Comparison of ENCODE assay signal across 11 cellular contexts in the genomic region with DNA sequence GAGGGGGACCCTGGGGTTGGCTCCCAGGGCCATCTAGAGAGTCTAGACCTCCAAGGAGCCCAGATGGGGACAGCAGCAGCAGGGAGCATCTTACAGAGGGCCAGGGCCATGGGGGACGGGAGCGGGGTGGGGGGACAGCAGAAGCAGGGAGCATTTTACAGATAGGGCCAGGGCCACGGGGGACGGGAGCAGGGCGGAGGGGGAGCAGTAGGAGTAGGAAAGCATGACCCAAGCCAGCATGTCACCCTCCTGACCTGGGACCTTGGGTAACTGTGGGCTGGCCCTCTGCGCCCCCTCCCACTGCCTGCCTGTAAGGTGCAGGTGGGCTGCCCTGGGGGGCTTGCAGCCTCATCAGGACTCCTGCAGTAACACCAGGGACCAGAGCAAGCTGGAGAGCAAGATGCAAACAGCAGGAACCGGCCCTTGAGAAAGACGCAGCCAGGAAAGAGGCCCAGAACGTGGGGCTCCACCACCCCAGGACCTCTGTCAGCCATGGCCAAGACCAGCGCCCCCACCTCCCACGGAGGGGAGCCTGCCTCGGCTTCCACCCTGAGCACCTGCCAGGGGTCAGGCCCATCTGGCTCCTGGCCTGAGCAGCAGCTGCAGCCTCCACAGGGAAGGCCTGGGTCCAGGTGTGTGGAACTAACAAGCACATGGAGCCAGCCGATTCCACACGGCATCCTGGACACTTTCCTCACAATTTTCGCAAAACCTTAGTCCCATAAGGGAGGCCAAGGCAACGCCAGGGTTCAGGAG. TPM values are rescaled to one million over a fixed set of nuclear protein-coding genes. Genes with fewer than 3 reads are reported as not detected.
DNase-seq lines count a peak whose midpoint lies in the region; ATAC-seq, FAIRE-seq and TF ChIP-seq lines count a peak whose summit lies in the region.
"Had no signal": no experiment of that assay in that cellular context is flagged by ENCODE, and none has a peak within 500 bp of the region (broad histone marks: within the 10 kb centered on the region; RNA-seq: fewer than 3 reads in every experiment).

No MANE protein-coding gene starts in this region.

- BruUV-seq in PC-9 (replicated peaks; lab: Mats Ljungman, UMichigan): no TSS peak
- no TSS peak for BruUV-seq in endothelial cell of umbilical vein (replicated peaks; lab: Mats Ljungman, UMichigan)

- H3K4me2 ChIP-seq in PC-9: peak overlapping the region; percentile 95
- H3K4me2 ChIP-seq in endothelial cell of umbilical vein (ENCODE audit: insufficient read depth, low read length): peak overlapping the region; percentile 92

- H3K27me3 ChIP-seq in PC-9 (ENCODE audit: insufficient read depth, low read depth): no peaks in the 10 kb centered on the region
- no peaks in the 10 kb centered on the region for H3K27me3 ChIP-seq in endothelial cell of umbilical vein (ENCODE audit: control insufficient read depth in 2 of 2, insufficient read depth in 2 of 2, low read length in 2 of 2)

- intact Hi-C loops in PC-9 (cut with micrococcal nuclease; ENCODE audit: unreplicated experiment): loop anchor here (10.0 kb wide), 1 partner anchor 248 kb away; the partner anchor contains the start of gene ECI1
- intact Hi-C loops in endothelial cell of umbilical vein (cut with micrococcal nuclease): no loop called here

- H3K4me1 ChIP-seq in PC-9 (replicated peaks; ENCODE audit: insufficient read depth): peaks cover 19% of the 10 kb centered on the region
- peaks cover 48% of the 10 kb centered on the region for H3K4me1 ChIP-seq in endothelial cell of umbilical vein (ENCODE audit: control insufficient read depth, extremely low read depth, insufficient read depth, low read length)

- TF ChIP-seq CTCF in PC-9 (conservative IDR thresholded peaks at IDR 0.05) (no peak), endothelial cell of umbilical vein (IDR thresholded peaks at IDR 0.05; ENCODE audit: extremely low read depth in 1 of 2, insufficient read depth in 1 of 2, low read depth in 1 of 2, low read length in 2 of 2) (no peak)

- peaks cover 17% of the 10 kb centered on the region; the same call in 1 of the 2 replicates for H3F3A ChIP-seq in PC-9 (ENCODE audit: insufficient read depth, low read depth)

- H4K20me1 ChIP-seq in PC-9 (ENCODE audit: insufficient read depth) (peaks cover 49% of the 10 kb centered on the region), endothelial cell of umbilical vein (replicated peaks; ENCODE audit: control insufficient read depth, extremely low read depth, insufficient read depth, low read length) (no peaks in the 10 kb centered on the region)

- dilution Hi-C loops in endothelial cell of umbilical vein (cut with MboI; ENCODE audit: extremely low pct_ligation_motif_present, low sequenced_read_pairs): no loop called here

- H3K9me3 ChIP-seq in PC-9 (ENCODE audit: insufficient read depth, low read depth) (no peaks in the 10 kb centered on the region), endothelial cell of umbilical vein (replicated peaks; ENCODE audit: control insufficient read depth, insufficient read depth, low read length) (no peaks in the 10 kb centered on the region)

- FAIRE-seq in endothelial cell of umbilical vein (lab: Jason Lieb, UNC): no peak

- H3K9me1 ChIP-seq in endothelial cell of umbilical vein (replicated peaks; ENCODE audit: control insufficient read depth, extremely low read depth, insufficient read depth, low read length): no peaks in the 10 kb centered on the region

- H3K27ac ChIP-seq in PC-9 (peak overlapping the region; percentile 13; the same call in 1 of the 2 replicates), endothelial cell of umbilical vein (ENCODE audit: insufficient read depth, low read depth, low read length) (peak overlapping the region; percentile 82)

- POLR2A ChIA-PET in PC-9 (lab: Charles Lee; ENCODE audit: unreplicated experiment) (interaction anchor here (0.5 to 0.6 kb wide), 2 partner anchors 23 to 42 kb away, joined by 3 to 4 read pairs; no protein-coding TSS in a partner anchor), endothelial cell of umbilical vein (lab: Charles Lee) (interaction anchor here (0.6 to 1.0 kb wide), 2 partner anchors 139 to 148 kb away, joined by 3 read pairs; partner anchors contain the start of gene TRAF7)

- peaks cover 72% of the 10 kb centered on the region for H3K79me2 ChIP-seq in PC-9 (ENCODE audit: low read depth)
- peaks cover 69% of the 10 kb centered on the region for H3K79me2 ChIP-seq in endothelial cell of umbilical vein (ENCODE audit: control insufficient read depth, insufficient read depth, low read length)

- ATAC-seq in GM21717 (IDR thresholded peaks at IDR 0.05; ENCODE audit: unreplicated experiment) (no peak), GM21381 (IDR thresholded peaks at IDR 0.05; ENCODE audit: unreplicated experiment) (no peak)

- DNase-seq in DMS 273 (lab: John Stamatoyannopoulos, UW; ENCODE audit: unreplicated experiment) (peak; percentile 57), DMS 273 treated with DMSO at 0.1 percent for 48 hours (lab: John Stamatoyannopoulos, UW) (no peak), PC-9 (no peak), endothelial cell of umbilical vein (ENCODE audit: low read depth, low spot score) (no peak), skeletal muscle cell (ENCODE audit: low read depth) (no peak), DMS114 treated with DMSO at 0.1 percent for 48 hours (lab: John Stamatoyannopoulos, UW; ENCODE audit: unreplicated experiment) (no peak)
- DNase-seq: 8988T; effector CD8-positive, alpha-beta T cell had no signal

- peak overlapping the region; percentile 88; the same call in 1 of the 2 replicates for H3K4me3 ChIP-seq in PC-9
- H3K4me3 ChIP-seq in endothelial cell of umbilical vein (replicated peaks in 1 of 3; ENCODE audit: insufficient read depth in 1 of 3, low read depth in 1 of 3, low read length in 3 of 3): peak overlapping the region in 2 of 3 experiments; percentile 0 to 71
- peak overlapping the region; percentile 73 for H3K4me3 ChIP-seq in skeletal muscle cell (ENCODE audit: low read depth, low read length)

- H2AFZ ChIP-seq in PC-9 (no peak overlapping the region), endothelial cell of umbilical vein (ENCODE audit: low read depth, low read length) (no peak overlapping the region)

- H3K9ac ChIP-seq in endothelial cell of umbilical vein (replicated peaks; ENCODE audit: extremely low read depth, insufficient read depth, low read length): peak overlapping the region; percentile 43

- no peaks in the 10 kb centered on the region for H3K9me2 ChIP-seq in PC-9 (ENCODE audit: insufficient read depth)

- 0 out of 2 replicates have a peak, but pooled peaks cover 5% of the 10 kb centered on the region for H3K36me3 ChIP-seq in PC-9 (ENCODE audit: low read depth)
- peaks cover 0 to 11% of the 10 kb centered on the region in 2 experiments for H3K36me3 ChIP-seq in endothelial cell of umbilical vein (ENCODE audit: control insufficient read depth in 2 of 2, extremely low read depth in 1 of 2, insufficient read depth in 2 of 2, low read length in 2 of 2)

- CTCF ChIA-PET in PC-9 (lab: Charles Lee): interaction anchor here (1.0 kb wide), 1 partner anchor 133 kb away, joined by 3 read pairs; no protein-coding TSS in a partner anchor
- CTCF ChIA-PET in endothelial cell of umbilical vein (lab: Charles Lee): interaction anchor here (0.8 to 2.7 kb wide), 8 partner anchors 9 to 148 kb away, joined by 3 to 28 read pairs (median 4); partner anchors contain the start of gene TRAF7

- peak; percentile 24 for TF ChIP-seq POLR2A in endothelial cell of umbilical vein (IDR thresholded peaks at IDR 0.05; ENCODE audit: low read depth, low read length)

RNA-seq across cellular contexts. Expression of gene ZNF598, which starts 2.4 kb away (rescaled TPM):
- total RNA-seq in PC-9 (2021): 68.4 and 72.5 TPM in 2 replicates
- total RNA-seq in endothelial cell of umbilical vein: 60.5 and 67.0 TPM in 2 replicates
- 43.3 TPM in 2 replicates for polyA plus RNA-seq in endothelial cell of umbilical vein
- 32.2 and 43.0 TPM in 2 replicates for polyA plus RNA-seq in endothelial cell of umbilical vein (2011; cell fraction: cytosol; rRNA removed)
- polyA plus RNA-seq in endothelial cell of umbilical vein (2011; cell fraction: nucleus; rRNA removed): 96.3 and 100.0 TPM in 2 replicates
- polyA plus RNA-seq in endothelial cell of umbilical vein (2012): 25.3 and 32.2 TPM in 2 replicates
- polyA minus RNA-seq in endothelial cell of umbilical vein: 14.8 and 20.7 TPM in 2 replicates
- polyA minus RNA-seq in endothelial cell of umbilical vein (2011; cell fraction: cytosol; rRNA and poly(A)+ RNA removed): 70.3 TPM
- polyA minus RNA-seq in endothelial cell of umbilical vein (2011; cell fraction: nucleus; rRNA and poly(A)+ RNA removed): 13.4 and 28.0 TPM in 2 replicates

RNA-seq across cellular contexts. Expression of gene NPW, which starts 12.3 kb away (rescaled TPM):
- 4.0 and 8.1 TPM in 2 replicates for total RNA-seq in PC-9 (2021)
- total RNA-seq in endothelial cell of umbilical vein: 3.3 and 3.9 TPM in 2 replicates
- 0.84 and 1.8 TPM in 2 replicates for polyA plus RNA-seq in endothelial cell of umbilical vein
- polyA plus RNA-seq in endothelial cell of umbilical vein (2011; cell fraction: cytosol; rRNA removed): 0.52 and 1.2 TPM in 2 replicates
- 0.25 and 0.93 TPM in 2 replicates for polyA plus RNA-seq in endothelial cell of umbilical vein (2011; cell fraction: nucleus; rRNA removed)
- polyA plus RNA-seq in endothelial cell of umbilical vein (2012): 1.4 and 6.4 TPM in 2 replicates
- not detected in 2 replicates for polyA minus RNA-seq in endothelial cell of umbilical vein
- 2.8 TPM for polyA minus RNA-seq in endothelial cell of umbilical vein (2011; cell fraction: cytosol; rRNA and poly(A)+ RNA removed)
- polyA minus RNA-seq in endothelial cell of umbilical vein (2011; cell fraction: nucleus; rRNA and poly(A)+ RNA removed): not detected in 2 replicates
- total RNA-seq: subcutaneous adipose tissue had no signal

RNA-seq across cellular contexts. Expression of gene SYNGR3, which starts 17.5 kb away (rescaled TPM):
- total RNA-seq in PC-9 (2021): 4.3 and 4.5 TPM in 2 replicates
- total RNA-seq in endothelial cell of umbilical vein: 0.81 and 0.95 TPM in 2 replicates
- 1.4 and 2.6 TPM in 2 replicates for polyA plus RNA-seq in endothelial cell of umbilical vein
- 0.97 and 1.4 TPM in 2 replicates for polyA plus RNA-seq in endothelial cell of umbilical vein (2011; cell fraction: cytosol; rRNA removed)
- 1.0 and 1.1 TPM in 2 replicates for polyA plus RNA-seq in endothelial cell of umbilical vein (2011; cell fraction: nucleus; rRNA removed)
- polyA plus RNA-seq in endothelial cell of umbilical vein (2012): 0.54 and 1.7 TPM in 2 replicates
- polyA minus RNA-seq in endothelial cell of umbilical vein: 2.0 and 2.1 TPM in 2 replicates
- 6.0 TPM for polyA minus RNA-seq in endothelial cell of umbilical vein (2011; cell fraction: cytosol; rRNA and poly(A)+ RNA removed)
- 0.24 and 0.72 TPM in 2 replicates for polyA minus RNA-seq in endothelial cell of umbilical vein (2011; cell fraction: nucleus; rRNA and poly(A)+ RNA removed)
- total RNA-seq: subcutaneous adipose tissue had no signal

RNA-seq across cellular contexts. Expression of gene NHERF2, which starts 19.4 kb away (rescaled TPM):
- total RNA-seq in PC-9 (2021): 104 and 144 TPM in 2 replicates
- 71.2 and 77.7 TPM in 2 replicates for total RNA-seq in endothelial cell of umbilical vein
- 65.2 and 84.5 TPM in 2 replicates for polyA plus RNA-seq in endothelial cell of umbilical vein
- 58.9 and 90.9 TPM in 2 replicates for polyA plus RNA-seq in endothelial cell of umbilical vein (2011; cell fraction: cytosol; rRNA removed)
- 39.6 and 43.1 TPM in 2 replicates for polyA plus RNA-seq in endothelial cell of umbilical vein (2011; cell fraction: nucleus; rRNA removed)
- 52.8 and 76.0 TPM in 2 replicates for polyA plus RNA-seq in endothelial cell of umbilical vein (2012)
- polyA minus RNA-seq in endothelial cell of umbilical vein: 15.6 and 18.8 TPM in 2 replicates
- polyA minus RNA-seq in endothelial cell of umbilical vein (2011; cell fraction: cytosol; rRNA and poly(A)+ RNA removed): 14.8 TPM
- polyA minus RNA-seq in endothelial cell of umbilical vein (2011; cell fraction: nucleus; rRNA and poly(A)+ RNA removed): 5.5 and 15.8 TPM in 2 replicates

RNA-seq across cellular contexts. Expression of gene GFER, which starts 23.3 kb away (rescaled TPM):
- 59.7 and 63.8 TPM in 2 replicates for total RNA-seq in PC-9 (2021)
- total RNA-seq in endothelial cell of umbilical vein: 29.9 and 30.5 TPM in 2 replicates
- 13.7 and 26.0 TPM in 2 replicates for polyA plus RNA-seq in endothelial cell of umbilical vein
- polyA plus RNA-seq in endothelial cell of umbilical vein (2011; cell fraction: cytosol; rRNA removed): 14.7 and 15.7 TPM in 2 replicates
- polyA plus RNA-seq in endothelial cell of umbilical vein (2011; cell fraction: nucleus; rRNA removed): 9.8 and 11.5 TPM in 2 replicates
- 32.8 and 33.7 TPM in 2 replicates for polyA plus RNA-seq in endothelial cell of umbilical vein (2012)
- polyA minus RNA-seq in endothelial cell of umbilical vein: 6.6 and 10.7 TPM in 2 replicates
- polyA minus RNA-seq in endothelial cell of umbilical vein (2011; cell fraction: cytosol; rRNA and poly(A)+ RNA removed): 25.2 TPM
- 4.5 and 7.2 TPM in 2 replicates for polyA minus RNA-seq in endothelial cell of umbilical vein (2011; cell fraction: nucleus; rRNA and poly(A)+ RNA removed)

Comparison
In these comparisons a context has a peak if more than half of its experiments do, and no peak if none do; other contexts are left out.
1. H3K4me3 ChIP-seq: peak in every context shown above with its lines; median percentile 88 in PC-9; 73 in skeletal muscle cell; 36 in endothelial cell of umbilical vein.